Comparison of ENCODE assay signal across 1 cellular context in the genomic region with DNA sequence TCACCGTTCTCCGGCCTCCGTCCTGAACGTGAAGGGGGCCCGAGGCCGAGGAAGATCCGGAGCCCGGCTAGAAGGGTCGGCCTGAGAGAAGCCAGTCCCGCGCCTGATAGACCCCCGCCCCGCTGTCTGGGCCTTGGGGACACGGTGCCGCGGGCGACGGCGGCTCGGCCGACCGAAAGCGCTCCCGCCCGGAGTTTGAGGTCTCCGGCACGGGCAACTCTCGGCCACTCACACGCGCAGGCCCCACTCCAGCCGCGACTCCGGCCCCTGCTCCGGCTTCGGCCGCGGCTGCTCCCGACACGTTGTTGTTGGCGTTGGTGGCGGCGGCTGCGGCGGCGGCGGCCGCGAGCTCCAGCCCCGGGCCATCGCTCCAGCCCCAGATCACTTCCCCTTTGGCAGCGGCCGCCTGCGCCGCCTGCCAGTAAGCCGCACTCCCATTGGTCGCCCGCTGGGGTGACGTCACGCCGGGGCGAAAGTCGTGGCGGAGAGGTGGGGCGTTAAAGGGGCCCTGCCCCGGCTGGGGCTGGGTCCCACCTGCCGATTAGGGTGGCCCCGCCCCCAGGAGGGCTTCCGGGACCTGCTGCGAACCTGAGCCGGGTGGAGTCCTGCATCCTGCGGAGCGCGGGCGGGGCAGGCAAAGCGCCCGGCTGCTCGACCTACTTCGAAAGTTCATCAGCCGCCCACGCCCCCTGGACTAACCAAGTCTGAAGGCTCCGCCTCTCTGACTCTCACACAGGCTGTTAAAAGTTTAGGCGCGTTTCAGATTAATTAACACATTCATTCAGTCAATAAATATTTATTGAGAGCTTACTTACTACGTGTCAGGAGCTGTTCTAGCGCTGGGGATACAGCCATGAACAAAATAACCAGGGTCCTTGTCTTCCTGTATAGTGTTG.
A peak's percentile ranks its signal among the peaks of the same experiment; 100 is the strongest.
TF ChIP-seq lines count a peak whose summit lies in the region.

A gene with protein sequence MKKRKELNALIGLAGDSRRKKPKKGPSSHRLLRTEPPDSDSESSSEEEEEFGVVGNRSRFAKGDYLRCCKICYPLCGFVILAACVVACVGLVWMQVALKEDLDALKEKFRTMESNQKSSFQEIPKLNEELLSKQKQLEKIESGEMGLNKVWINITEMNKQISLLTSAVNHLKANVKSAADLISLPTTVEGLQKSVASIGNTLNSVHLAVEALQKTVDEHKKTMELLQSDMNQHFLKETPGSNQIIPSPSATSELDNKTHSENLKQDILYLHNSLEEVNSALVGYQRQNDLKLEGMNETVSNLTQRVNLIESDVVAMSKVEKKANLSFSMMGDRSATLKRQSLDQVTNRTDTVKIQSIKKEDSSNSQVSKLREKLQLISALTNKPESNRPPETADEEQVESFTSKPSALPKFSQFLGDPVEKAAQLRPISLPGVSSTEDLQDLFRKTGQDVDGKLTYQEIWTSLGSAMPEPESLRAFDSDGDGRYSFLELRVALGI (minus strand): TSS at position 388 of the 896 bp plus-strand sequence. CDS start 1,027 bp downstream, outside the sequence.

TF ChIP-seq in K562, 482 proteins besides CTCF, POLR2A, EP300 and RAD21 (continued from another document and continues in another):
- TF ChIP-seq, protein P1, sequence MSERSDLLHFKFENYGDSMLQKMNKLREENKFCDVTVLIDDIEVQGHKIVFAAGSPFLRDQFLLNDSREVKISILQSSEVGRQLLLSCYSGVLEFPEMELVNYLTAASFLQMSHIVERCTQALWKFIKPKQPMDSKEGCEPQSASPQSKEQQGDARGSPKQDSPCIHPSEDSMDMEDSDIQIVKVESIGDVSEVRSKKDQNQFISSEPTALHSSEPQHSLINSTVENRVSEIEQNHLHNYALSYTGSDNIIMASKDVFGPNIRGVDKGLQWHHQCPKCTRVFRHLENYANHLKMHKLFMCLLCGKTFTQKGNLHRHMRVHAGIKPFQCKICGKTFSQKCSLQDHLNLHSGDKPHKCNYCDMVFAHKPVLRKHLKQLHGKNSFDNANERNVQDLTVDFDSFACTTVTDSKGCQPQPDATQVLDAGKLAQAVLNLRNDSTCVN (CRISPR knock-in tag; IDR thresholded peaks at IDR 0.05), result no peak
- TF ChIP-seq TBL1XR1 (IDR thresholded peaks at IDR 0.05; ENCODE audit: low read length in 2 of 2), result peak in 1 of 2 experiments; percentile 69; a peak in 2 of 4 replicates
- TF ChIP-seq, protein P2, sequence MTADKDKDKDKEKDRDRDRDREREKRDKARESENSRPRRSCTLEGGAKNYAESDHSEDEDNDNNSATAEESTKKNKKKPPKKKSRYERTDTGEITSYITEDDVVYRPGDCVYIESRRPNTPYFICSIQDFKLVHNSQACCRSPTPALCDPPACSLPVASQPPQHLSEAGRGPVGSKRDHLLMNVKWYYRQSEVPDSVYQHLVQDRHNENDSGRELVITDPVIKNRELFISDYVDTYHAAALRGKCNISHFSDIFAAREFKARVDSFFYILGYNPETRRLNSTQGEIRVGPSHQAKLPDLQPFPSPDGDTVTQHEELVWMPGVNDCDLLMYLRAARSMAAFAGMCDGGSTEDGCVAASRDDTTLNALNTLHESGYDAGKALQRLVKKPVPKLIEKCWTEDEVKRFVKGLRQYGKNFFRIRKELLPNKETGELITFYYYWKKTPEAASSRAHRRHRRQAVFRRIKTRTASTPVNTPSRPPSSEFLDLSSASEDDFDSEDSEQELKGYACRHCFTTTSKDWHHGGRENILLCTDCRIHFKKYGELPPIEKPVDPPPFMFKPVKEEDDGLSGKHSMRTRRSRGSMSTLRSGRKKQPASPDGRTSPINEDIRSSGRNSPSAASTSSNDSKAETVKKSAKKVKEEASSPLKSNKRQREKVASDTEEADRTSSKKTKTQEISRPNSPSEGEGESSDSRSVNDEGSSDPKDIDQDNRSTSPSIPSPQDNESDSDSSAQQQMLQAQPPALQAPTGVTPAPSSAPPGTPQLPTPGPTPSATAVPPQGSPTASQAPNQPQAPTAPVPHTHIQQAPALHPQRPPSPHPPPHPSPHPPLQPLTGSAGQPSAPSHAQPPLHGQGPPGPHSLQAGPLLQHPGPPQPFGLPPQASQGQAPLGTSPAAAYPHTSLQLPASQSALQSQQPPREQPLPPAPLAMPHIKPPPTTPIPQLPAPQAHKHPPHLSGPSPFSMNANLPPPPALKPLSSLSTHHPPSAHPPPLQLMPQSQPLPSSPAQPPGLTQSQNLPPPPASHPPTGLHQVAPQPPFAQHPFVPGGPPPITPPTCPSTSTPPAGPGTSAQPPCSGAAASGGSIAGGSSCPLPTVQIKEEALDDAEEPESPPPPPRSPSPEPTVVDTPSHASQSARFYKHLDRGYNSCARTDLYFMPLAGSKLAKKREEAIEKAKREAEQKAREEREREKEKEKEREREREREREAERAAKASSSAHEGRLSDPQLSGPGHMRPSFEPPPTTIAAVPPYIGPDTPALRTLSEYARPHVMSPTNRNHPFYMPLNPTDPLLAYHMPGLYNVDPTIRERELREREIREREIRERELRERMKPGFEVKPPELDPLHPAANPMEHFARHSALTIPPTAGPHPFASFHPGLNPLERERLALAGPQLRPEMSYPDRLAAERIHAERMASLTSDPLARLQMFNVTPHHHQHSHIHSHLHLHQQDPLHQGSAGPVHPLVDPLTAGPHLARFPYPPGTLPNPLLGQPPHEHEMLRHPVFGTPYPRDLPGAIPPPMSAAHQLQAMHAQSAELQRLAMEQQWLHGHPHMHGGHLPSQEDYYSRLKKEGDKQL (CRISPR knock-in tag; IDR thresholded peaks at IDR 0.05; ENCODE audit: borderline replicate concordance), result 0 out of 2 replicates have a peak, but pooled peaks have one; percentile 27
- no peak; the same call in 1 of the 2 replicates for TF ChIP-seq CBFA2T3 (IDR thresholded peaks at IDR 0.05)
- TF ChIP-seq, protein P3, sequence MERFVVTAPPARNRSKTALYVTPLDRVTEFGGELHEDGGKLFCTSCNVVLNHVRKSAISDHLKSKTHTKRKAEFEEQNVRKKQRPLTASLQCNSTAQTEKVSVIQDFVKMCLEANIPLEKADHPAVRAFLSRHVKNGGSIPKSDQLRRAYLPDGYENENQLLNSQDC (CRISPR knock-in tag; IDR thresholded peaks at IDR 0.05), result peak; percentile 94; the same call in 1 of the 2 replicates
- TF ChIP-seq, protein P4, sequence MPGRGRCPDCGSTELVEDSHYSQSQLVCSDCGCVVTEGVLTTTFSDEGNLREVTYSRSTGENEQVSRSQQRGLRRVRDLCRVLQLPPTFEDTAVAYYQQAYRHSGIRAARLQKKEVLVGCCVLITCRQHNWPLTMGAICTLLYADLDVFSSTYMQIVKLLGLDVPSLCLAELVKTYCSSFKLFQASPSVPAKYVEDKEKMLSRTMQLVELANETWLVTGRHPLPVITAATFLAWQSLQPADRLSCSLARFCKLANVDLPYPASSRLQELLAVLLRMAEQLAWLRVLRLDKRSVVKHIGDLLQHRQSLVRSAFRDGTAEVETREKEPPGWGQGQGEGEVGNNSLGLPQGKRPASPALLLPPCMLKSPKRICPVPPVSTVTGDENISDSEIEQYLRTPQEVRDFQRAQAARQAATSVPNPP (IDR thresholded peaks at IDR 0.05; ENCODE audit: borderline replicate concordance, insufficient read depth, insufficient read length), result no peak
- TF ChIP-seq ZNF224 (CRISPR knock-in tag; IDR thresholded peaks at IDR 0.05), result no peak
- peak; percentile 79 for TF ChIP-seq HCFC1 (IDR thresholded peaks at IDR 0.05; ENCODE audit: low read depth, low read length)
- no peak for TF ChIP-seq ZC3H11A (IDR thresholded peaks at IDR 0.05; ENCODE audit: low read depth, low read length)
- no peak for TF ChIP-seq RFX1 (IDR thresholded peaks at IDR 0.05)
- no peak for TF ChIP-seq OTX1 (CRISPR knock-in tag; IDR thresholded peaks at IDR 0.05)
- peak; percentile 75; the same call in 1 of the 2 replicates for TF ChIP-seq KLF1 (tag; IDR thresholded peaks at IDR 0.05)
- no peak for TF ChIP-seq MAFG (tag; conservative IDR thresholded peaks at IDR 0.05)
- TF ChIP-seq, protein P5, sequence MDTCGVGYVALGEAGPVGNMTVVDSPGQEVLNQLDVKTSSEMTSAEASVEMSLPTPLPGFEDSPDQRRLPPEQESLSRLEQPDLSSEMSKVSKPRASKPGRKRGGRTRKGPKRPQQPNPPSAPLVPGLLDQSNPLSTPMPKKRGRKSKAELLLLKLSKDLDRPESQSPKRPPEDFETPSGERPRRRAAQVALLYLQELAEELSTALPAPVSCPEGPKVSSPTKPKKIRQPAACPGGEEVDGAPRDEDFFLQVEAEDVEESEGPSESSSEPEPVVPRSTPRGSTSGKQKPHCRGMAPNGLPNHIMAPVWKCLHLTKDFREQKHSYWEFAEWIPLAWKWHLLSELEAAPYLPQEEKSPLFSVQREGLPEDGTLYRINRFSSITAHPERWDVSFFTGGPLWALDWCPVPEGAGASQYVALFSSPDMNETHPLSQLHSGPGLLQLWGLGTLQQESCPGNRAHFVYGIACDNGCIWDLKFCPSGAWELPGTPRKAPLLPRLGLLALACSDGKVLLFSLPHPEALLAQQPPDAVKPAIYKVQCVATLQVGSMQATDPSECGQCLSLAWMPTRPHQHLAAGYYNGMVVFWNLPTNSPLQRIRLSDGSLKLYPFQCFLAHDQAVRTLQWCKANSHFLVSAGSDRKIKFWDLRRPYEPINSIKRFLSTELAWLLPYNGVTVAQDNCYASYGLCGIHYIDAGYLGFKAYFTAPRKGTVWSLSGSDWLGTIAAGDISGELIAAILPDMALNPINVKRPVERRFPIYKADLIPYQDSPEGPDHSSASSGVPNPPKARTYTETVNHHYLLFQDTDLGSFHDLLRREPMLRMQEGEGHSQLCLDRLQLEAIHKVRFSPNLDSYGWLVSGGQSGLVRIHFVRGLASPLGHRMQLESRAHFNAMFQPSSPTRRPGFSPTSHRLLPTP (IDR thresholded peaks at IDR 0.05; ENCODE audit: borderline replicate concordance, extremely low read depth, insufficient read length), result no peak
- no peak; the same call in none of the 2 replicates for TF ChIP-seq DIDO1 (tag; IDR thresholded peaks at IDR 0.05; ENCODE audit: low read depth)
- TF ChIP-seq, protein P6, sequence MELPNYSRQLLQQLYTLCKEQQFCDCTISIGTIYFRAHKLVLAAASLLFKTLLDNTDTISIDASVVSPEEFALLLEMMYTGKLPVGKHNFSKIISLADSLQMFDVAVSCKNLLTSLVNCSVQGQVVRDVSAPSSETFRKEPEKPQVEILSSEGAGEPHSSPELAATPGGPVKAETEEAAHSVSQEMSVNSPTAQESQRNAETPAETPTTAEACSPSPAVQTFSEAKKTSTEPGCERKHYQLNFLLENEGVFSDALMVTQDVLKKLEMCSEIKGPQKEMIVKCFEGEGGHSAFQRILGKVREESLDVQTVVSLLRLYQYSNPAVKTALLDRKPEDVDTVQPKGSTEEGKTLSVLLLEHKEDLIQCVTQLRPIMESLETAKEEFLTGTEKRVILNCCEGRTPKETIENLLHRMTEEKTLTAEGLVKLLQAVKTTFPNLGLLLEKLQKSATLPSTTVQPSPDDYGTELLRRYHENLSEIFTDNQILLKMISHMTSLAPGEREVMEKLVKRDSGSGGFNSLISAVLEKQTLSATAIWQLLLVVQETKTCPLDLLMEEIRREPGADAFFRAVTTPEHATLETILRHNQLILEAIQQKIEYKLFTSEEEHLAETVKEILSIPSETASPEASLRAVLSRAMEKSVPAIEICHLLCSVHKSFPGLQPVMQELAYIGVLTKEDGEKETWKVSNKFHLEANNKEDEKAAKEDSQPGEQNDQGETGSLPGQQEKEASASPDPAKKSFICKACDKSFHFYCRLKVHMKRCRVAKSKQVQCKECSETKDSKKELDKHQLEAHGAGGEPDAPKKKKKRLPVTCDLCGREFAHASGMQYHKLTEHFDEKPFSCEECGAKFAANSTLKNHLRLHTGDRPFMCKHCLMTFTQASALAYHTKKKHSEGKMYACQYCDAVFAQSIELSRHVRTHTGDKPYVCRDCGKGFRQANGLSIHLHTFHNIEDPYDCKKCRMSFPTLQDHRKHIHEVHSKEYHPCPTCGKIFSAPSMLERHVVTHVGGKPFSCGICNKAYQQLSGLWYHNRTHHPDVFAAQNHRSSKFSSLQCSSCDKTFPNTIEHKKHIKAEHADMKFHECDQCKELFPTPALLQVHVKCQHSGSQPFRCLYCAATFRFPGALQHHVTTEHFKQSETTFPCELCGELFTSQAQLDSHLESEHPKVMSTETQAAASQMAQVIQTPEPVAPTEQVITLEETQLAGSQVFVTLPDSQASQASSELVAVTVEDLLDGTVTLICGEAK (IDR thresholded peaks at IDR 0.05), result peak; percentile 88
- TF ChIP-seq, protein P6 (CRISPR knock-in tag; IDR thresholded peaks at IDR 0.05), result no peak
- TF ChIP-seq ZC3H4 (CRISPR knock-in tag; IDR thresholded peaks at IDR 0.05; ENCODE audit: borderline replicate concordance), result 0 out of 2 replicates have a peak, but pooled peaks have one; percentile 65
- no peak for TF ChIP-seq ZNF184 (CRISPR knock-in tag; IDR thresholded peaks at IDR 0.05)
- no peak for TF ChIP-seq PYGO2 (tag; IDR thresholded peaks at IDR 0.05)
- no peak for TF ChIP-seq WHSC1 (IDR thresholded peaks at IDR 0.05; ENCODE audit: low read length)
- TF ChIP-seq, protein P7, sequence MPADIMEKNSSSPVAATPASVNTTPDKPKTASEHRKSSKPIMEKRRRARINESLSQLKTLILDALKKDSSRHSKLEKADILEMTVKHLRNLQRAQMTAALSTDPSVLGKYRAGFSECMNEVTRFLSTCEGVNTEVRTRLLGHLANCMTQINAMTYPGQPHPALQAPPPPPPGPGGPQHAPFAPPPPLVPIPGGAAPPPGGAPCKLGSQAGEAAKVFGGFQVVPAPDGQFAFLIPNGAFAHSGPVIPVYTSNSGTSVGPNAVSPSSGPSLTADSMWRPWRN (IDR thresholded peaks at IDR 0.05; ENCODE audit: low read depth), result no peak
- TF ChIP-seq SMAD2 (IDR thresholded peaks at IDR 0.05; ENCODE audit: low read depth, low read length), result no peak
- TF ChIP-seq, protein P8, sequence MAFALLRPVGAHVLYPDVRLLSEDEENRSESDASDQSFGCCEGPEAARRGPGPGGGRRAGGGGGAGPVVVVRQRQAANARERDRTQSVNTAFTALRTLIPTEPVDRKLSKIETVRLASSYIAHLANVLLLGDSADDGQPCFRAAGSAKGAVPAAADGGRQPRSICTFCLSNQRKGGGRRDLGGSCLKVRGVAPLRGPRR (CRISPR knock-in tag; IDR thresholded peaks at IDR 0.05), result no peak
- no peak for TF ChIP-seq SIRT6 (IDR thresholded peaks at IDR 0.05; ENCODE audit: low read depth, low read length)
- TF ChIP-seq HDAC2 (IDR thresholded peaks at IDR 0.05), result no peak; the same call in 1 of the 2 replicates
- TF ChIP-seq IRF2 (CRISPR knock-in tag; IDR thresholded peaks at IDR 0.05), result no peak
